Comparison of ENCODE assay signal across 18 cellular contexts in genomic region chr1:37338658-37339057, GRCh38.
DNase-seq lines count a peak whose midpoint lies in the region; ATAC-seq lines count a peak whose summit lies in the region.
"Had no signal": no experiment of that assay in that cellular context is flagged by ENCODE, and none has a peak within 500 bp of the region (broad histone marks: within the 10 kb centered on the region; RNA-seq: fewer than 3 reads in every experiment).

No MANE protein-coding gene starts in this region.

- DNase-seq in DMS 273 treated with DMSO at 0.1 percent for 48 hours (lab: John Stamatoyannopoulos, UW) (peak; percentile 66), NCI-H2081 treated with DMSO at 0.1 percent for 48 hours (lab: John Stamatoyannopoulos, UW) (peak; percentile 52), SHP77 (lab: John Stamatoyannopoulos, UW) (peak; percentile 29 to 35), midbrain (lab: John Stamatoyannopoulos, UW) (peak; percentile 83), GDM1 (lab: John Stamatoyannopoulos, UW) (no peak)
- DNase-seq: activated CD4-positive, alpha-beta T cell treated with anti-CD3 and anti-CD28 coated beads for 4 hours; activated naive CD4-positive, alpha-beta T cell treated with anti-CD3 and anti-CD28 coated beads for 36 hours; CD8-positive, alpha-beta T cell; foreskin fibroblast; left ventricle myocardium inferior; Peyer's patch; stimulated activated CD4-positive, alpha-beta T cell treated with anti-CD3 and anti-CD28 coated beads, Interleukin-4, amount 100 ng/mL, for 24 hours had no signal

- ATAC-seq in HG03439 (IDR thresholded peaks at IDR 0.05; ENCODE audit: unreplicated experiment): no peak
- no peak for ATAC-seq in HG03442 (IDR thresholded peaks at IDR 0.05; ENCODE audit: unreplicated experiment)
- ATAC-seq in HG02571 (IDR thresholded peaks at IDR 0.05; ENCODE audit: unreplicated experiment): no peak
- ATAC-seq: CD8-positive, alpha-beta T cell; GM12878; GM23338; K562 had no signal
